ENCODE assay signal across 23 cellular contexts in the genomic region with DNA sequence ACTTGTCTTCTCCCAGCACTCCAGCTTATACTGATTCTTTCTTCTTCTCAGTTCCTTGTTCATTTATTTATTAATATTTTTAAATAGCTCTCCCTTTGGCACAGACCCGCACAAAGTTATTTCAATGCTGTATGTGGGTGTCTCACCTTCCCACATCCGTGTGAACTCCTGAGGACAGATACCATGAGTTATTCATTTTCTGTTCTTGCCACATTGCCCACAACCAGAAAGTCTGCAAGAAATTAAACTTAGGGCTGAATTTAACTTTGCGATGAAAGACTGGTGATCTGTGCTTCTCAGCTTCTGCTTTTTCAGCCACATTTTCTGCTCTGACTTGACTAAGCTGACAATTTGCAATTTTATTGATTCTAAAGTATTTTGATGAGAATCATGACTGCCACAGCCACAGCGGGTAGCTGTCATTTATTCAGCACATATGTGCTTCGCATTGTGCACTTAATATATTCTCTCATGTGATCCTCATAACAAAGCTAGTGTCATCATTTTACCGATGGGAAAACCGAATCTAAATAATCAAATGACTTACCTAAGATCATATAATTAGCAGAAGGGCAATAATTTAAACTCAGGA.
DNase-seq lines count a peak whose midpoint lies in the region; ATAC-seq and TF ChIP-seq lines count a peak whose summit lies in the region.
"Had no signal": no experiment of that assay in that cellular context is flagged by ENCODE, and none has a peak within 500 bp of the region (broad histone marks: within the 10 kb centered on the region; RNA-seq: fewer than 3 reads in every experiment).

No MANE protein-coding gene starts in this region.

- TF ChIP-seq CTCF in GM12865 (IDR thresholded peaks at IDR 0.05; ENCODE audit: insufficient read depth, low read depth, low read length, missing control alignments): no peak

- no peak overlapping the region for H3K4me3 ChIP-seq in GM12865 (ENCODE audit: low read depth, low read length)
- H3K4me3 ChIP-seq: A549, GM23248, MG63, SJSA1 had no signal

- peak; percentile 32 for ATAC-seq in HG02884 (IDR thresholded peaks at IDR 0.05; ENCODE audit: unreplicated experiment)
- ATAC-seq: A549, T-helper 17 cell had no signal

- DNase-seq in GM12865 (ENCODE audit: low read depth): peak; percentile 60
- DNase-seq in MV-4-11 (lab: John Stamatoyannopoulos, UW): peak; percentile 83
- DNase-seq in OCI-M1 (lab: John Stamatoyannopoulos, UW): peak; percentile 19
- no peak for DNase-seq in mucosa of gallbladder (ENCODE audit: low spot score)
- no peak for DNase-seq in NCI-H524 treated with DMSO at 0.1 percent for 48 hours (lab: John Stamatoyannopoulos, UW)
- DNase-seq in hippocampal formation (lab: John Stamatoyannopoulos, UW): no peak
- DNase-seq in NCI-H2081 (lab: John Stamatoyannopoulos, UW): no peak
- DNase-seq: DMS53, GF-D8, GM23248, H9, HFFc6, MG63, NCI-H1105, NCI-H1694, NCI-H2081 treated with DMSO at 0.1 percent for 48 hours, NCI-H2171 treated with DMSO at 0.1 percent for 48 hours, NCI-H526, SW 1271, T-helper 17 cell had no signal

Comparison
In these comparisons a context has a peak if more than half of its experiments do, and no peak if none do; other contexts are left out.
1. DNase-seq: peak in GM12865 (single experiment), MV-4-11 (single experiment) and OCI-M1 (single experiment); none in mucosa of gallbladder (single experiment), NCI-H524 treated with DMSO at 0.1 percent for 48 hours (single experiment), hippocampal formation (0 of 2) and NCI-H2081 (0 of 2).